Comparison of ENCODE assay signal across 20 cellular contexts in the genomic region with DNA sequence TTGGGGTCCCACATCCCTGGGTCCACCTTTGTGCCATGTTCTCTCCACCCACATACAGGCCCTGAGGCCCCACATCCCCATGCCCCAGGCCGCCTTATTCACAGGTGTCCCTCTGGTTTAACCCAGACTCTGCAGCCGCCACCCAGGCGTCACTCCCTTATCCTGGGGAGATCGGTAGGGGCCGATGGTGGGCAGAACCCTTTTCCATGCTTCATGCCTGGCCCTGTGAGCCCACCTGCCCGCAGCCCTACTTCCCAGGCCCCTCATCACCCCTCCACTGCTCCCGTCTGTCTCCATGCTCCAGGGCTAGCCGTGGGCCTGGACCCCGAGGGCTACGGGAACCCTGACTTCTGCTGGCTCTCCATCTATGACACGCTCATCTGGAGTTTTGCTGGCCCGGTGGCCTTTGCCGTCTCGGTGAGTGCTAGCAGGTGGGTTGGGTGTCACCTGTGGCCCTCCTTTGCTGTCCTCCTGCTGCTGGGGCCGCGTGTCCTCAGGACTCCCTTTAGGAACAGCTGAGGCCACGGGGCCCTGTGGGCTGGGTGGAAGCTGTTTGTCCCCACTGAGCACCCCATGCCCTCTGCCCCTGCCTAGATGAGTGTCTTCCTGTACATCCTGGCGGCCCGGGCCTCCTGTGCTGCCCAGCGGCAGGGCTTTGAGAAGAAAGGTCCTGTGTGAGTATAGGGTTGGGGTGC. TPM values are rescaled to one million over a fixed set of nuclear protein-coding genes. Genes with fewer than 3 reads are reported as not detected.
"Had no signal": no experiment of that assay in that cellular context is flagged by ENCODE, and none has a peak within 500 bp of the region (broad histone marks: within the 10 kb centered on the region; RNA-seq: fewer than 3 reads in every experiment).

No MANE protein-coding gene starts in this region.

- DNase-seq: activated CD4-positive, alpha-beta memory T cell treated with anti-CD3 and anti-CD28 coated beads, Interleukin-2, amount 10 ng/mL, durations not matched to agents 7 days and 5 days; activated CD4-positive, alpha-beta T cell treated with anti-CD3 and anti-CD28 coated beads for 4 hours; activated naive CD4-positive, alpha-beta T cell treated with anti-CD3 and anti-CD28 coated beads, Interleukin-2, amount 50 U/mL, for 16 hours; activated T-cell treated with anti-CD3 and anti-CD28 coated beads, Interleukin-2, amount 50 U/mL, for 24 hours; adrenal gland; caudate nucleus; hippocampal formation; stimulated activated CD4-positive, alpha-beta T cell treated with anti-CD3 and anti-CD28 coated beads, Interleukin-12 subunit alpha, Interleukin-12 subunit beta, amount 100 ng/mL, for 4 hours; stimulated activated naive B cell treated with anti-CD40 and anti-IgM and Interleukin-4, amounts not matched to agents 10 μg/mL and 1 μg/mL and 100 μg/mL, for 72 hours; trophoblast cell had no signal

- H3K27me3 Mint-ChIP-seq: activated CD4-positive, alpha-beta memory T cell treated with anti-CD3 and anti-CD28 coated beads, Interleukin-2, amount 10 ng/mL, durations not matched to agents 7 days and 5 days; activated T-cell treated with anti-CD3 and anti-CD28 coated beads, Interleukin-2, amount 50 U/mL, for 24 hours had no signal

- H3K4me2 ChIP-seq: neural progenitor cell had no signal

- H3K4me3 ChIP-seq: adrenal gland, gastroesophageal sphincter, neural progenitor cell, pancreas, SJSA1 had no signal

- H3K36me3 Mint-ChIP-seq: stimulated activated naive B cell treated with anti-CD40 and anti-IgM and Interleukin-4, amounts not matched to agents 10 μg/mL and 1 μg/mL and 100 μg/mL, for 72 hours had no signal

- H3K9ac ChIP-seq: neural progenitor cell had no signal

- H3K27me3 ChIP-seq: adrenal gland, gastroesophageal sphincter, neural progenitor cell, pancreas, SJSA1 had no signal

- H3K27ac ChIP-seq: adrenal gland, gastroesophageal sphincter, neural progenitor cell, pancreas, SJSA1 had no signal

- ATAC-seq: gastroesophageal sphincter; pancreas; stimulated activated naive B cell treated with anti-CD40 and anti-IgM and Interleukin-4, amounts not matched to agents 10 μg/mL and 1 μg/mL and 100 μg/mL, for 72 hours; WTC11 had no signal

- H3K36me3 ChIP-seq: adrenal gland, neural progenitor cell, pancreas, SJSA1 had no signal

- H3K9me3 ChIP-seq: adrenal gland, gastroesophageal sphincter, pancreas, SJSA1 had no signal

- H2AFZ ChIP-seq: neural progenitor cell had no signal

- H3K4me1 ChIP-seq: adrenal gland, neural progenitor cell had no signal

- H3K9me3 Mint-ChIP-seq: activated CD4-positive, alpha-beta memory T cell treated with anti-CD3 and anti-CD28 coated beads, Interleukin-2, amount 10 ng/mL, durations not matched to agents 7 days and 5 days; activated T-cell treated with anti-CD3 and anti-CD28 coated beads, Interleukin-2, amount 50 U/mL, for 24 hours; dendritic cell treated with granulocyte-macrophage colony-stimulating factor and Interleukin-4, amounts not matched to agents 40 ng/mL and 50 ng/mL, for 4 days; mesothelial cell of epicardium; neural progenitor cell; stimulated activated naive B cell treated with anti-CD40 and anti-IgM and Interleukin-4, amounts not matched to agents 10 μg/mL and 1 μg/mL and 100 μg/mL, for 72 hours; WTC11 had no signal

- H3K27ac Mint-ChIP-seq: activated CD4-positive, alpha-beta memory T cell treated with anti-CD3 and anti-CD28 coated beads, Interleukin-2, amount 10 ng/mL, durations not matched to agents 7 days and 5 days; activated T-cell treated with anti-CD3 and anti-CD28 coated beads, Interleukin-2, amount 50 U/mL, for 24 hours; dendritic cell treated with granulocyte-macrophage colony-stimulating factor and Interleukin-4, amounts not matched to agents 40 ng/mL and 50 ng/mL, for 4 days; mesothelial cell of epicardium; stimulated activated naive B cell treated with anti-CD40 and anti-IgM and Interleukin-4, amounts not matched to agents 10 μg/mL and 1 μg/mL and 100 μg/mL, for 72 hours; WTC11 had no signal

- H3K4me3 Mint-ChIP-seq: activated CD4-positive, alpha-beta memory T cell treated with anti-CD3 and anti-CD28 coated beads, Interleukin-2, amount 10 ng/mL, durations not matched to agents 7 days and 5 days; activated T-cell treated with anti-CD3 and anti-CD28 coated beads, Interleukin-2, amount 50 U/mL, for 24 hours; dendritic cell treated with granulocyte-macrophage colony-stimulating factor and Interleukin-4, amounts not matched to agents 40 ng/mL and 50 ng/mL, for 4 days; mesothelial cell of epicardium; stimulated activated naive B cell treated with anti-CD40 and anti-IgM and Interleukin-4, amounts not matched to agents 10 μg/mL and 1 μg/mL and 100 μg/mL, for 72 hours; WTC11 had no signal

RNA-seq across cellular contexts. Expression of a gene that starts 36.0 kb away (rescaled TPM):
- total RNA-seq: activated CD4-positive, alpha-beta memory T cell treated with anti-CD3 and anti-CD28 coated beads, Interleukin-2, amount 10 ng/mL, durations not matched to agents 7 days and 5 days; lower leg skin; mesothelial cell of epicardium; SJSA1; subcutaneous adipose tissue; T-helper 2 cell treated with Interferon-gamma antibody and Interleukin-4, amounts not matched to agents 100 ng/mL and 5 ng/mL, for 36 hours had no signal
